ENCODE assay signal across 15 cellular contexts in genomic region chr22:42700355-42700754, GRCh38. TPM values are rescaled to one million over a fixed set of nuclear protein-coding genes. Genes with fewer than 3 reads are reported as not detected.
DNase-seq lines count a peak whose midpoint lies in the region; ATAC-seq and TF ChIP-seq lines count a peak whose summit lies in the region.
"Had no signal": no experiment of that assay in that cellular context is flagged by ENCODE, and none has a peak within 500 bp of the region (broad histone marks: within the 10 kb centered on the region; RNA-seq: fewer than 3 reads in every experiment).

No MANE protein-coding gene starts in this region.

- POLR2A ChIA-PET in A673 (lab: Charles Lee; ENCODE audit: low non-redundant PET) (no interaction called here), RWPE1 (lab: Yijun Ruan, JAX; ENCODE audit: low non-redundant PET) (no interaction called here)

- H3K9me3 ChIP-seq in A673 (ENCODE audit: low read depth, low read length, poor library complexity, severe bottlenecking) (no peaks in the 10 kb centered on the region), right cardiac atrium (ENCODE audit: control insufficient read depth, low read length) (no peaks in the 10 kb centered on the region), stomach (no peaks in the 10 kb centered on the region)

- CTCF ChIA-PET in A673 (lab: Charles Lee), result no interaction called here
- CTCF ChIA-PET in RWPE1 (lab: Yijun Ruan, JAX), result no interaction called here

- no TSS peak for BruUV-seq in A673 (replicated peaks; lab: Mats Ljungman, UMichigan)

- DNase-seq in A673 (ENCODE audit: low spot score), result no peak
- DNase-seq in RWPE1 (ENCODE audit: low spot score), result no peak
- DNase-seq in right cardiac atrium, result peak in 2 of 3 donors; percentile 30 to 55
- no peak for DNase-seq in stomach
- DNase-seq in SW 1271 (lab: John Stamatoyannopoulos, UW), result no peak
- no peak for DNase-seq in glomerular visceral epithelial cell (ENCODE audit: extremely low spot score)
- DNase-seq: ACHN; CD4-positive, alpha-beta memory T cell; DMS79 treated with DMSO at 0.1 percent for 48 hours; NCI-H146; NCI-H2227 treated with DMSO at 0.1 percent for 48 hours; NCI-H524 treated with DMSO at 0.1 percent for 48 hours had no signal

- H3K27ac ChIP-seq in A673 (ENCODE audit: low read depth, low read length, poor library complexity, severe bottlenecking) (peak overlapping the region; percentile 31), RWPE1 (peak overlapping the region; percentile 99), right cardiac atrium (ENCODE audit: low read length) (peak overlapping the region; percentile 90), stomach (peak overlapping the region in 4 of 5 donors; percentile 74 to 90 (median 80))

- no peak for TF ChIP-seq EP300 in stomach (IDR thresholded peaks at IDR 0.05)

- H3K36me3 ChIP-seq in A673 (ENCODE audit: insufficient read depth, low read length, poor library complexity, severe bottlenecking) (no peaks in the 10 kb centered on the region), stomach (peaks cover 0 to under 1% (median 0%) of the 10 kb centered on the region in 4 donors)

- TF ChIP-seq POLR2A in stomach (IDR thresholded peaks at IDR 0.05), result no peak

- WGBS in right cardiac atrium, result 73% methylated on average over 8 of the region's 8 CpGs
- 75 to 85% (median 81%) methylated on average over 7 to 8 of the region's 8 CpGs for WGBS in stomach, 5 donors

- no peaks in the 10 kb centered on the region for H3K27me3 ChIP-seq in A673 (replicated peaks; ENCODE audit: insufficient read depth, low read depth, low read length, poor library complexity)
- H3K27me3 ChIP-seq in right cardiac atrium (ENCODE audit: control insufficient read depth, insufficient read depth), result no peaks in the 10 kb centered on the region
- no peaks in the 10 kb centered on the region for H3K27me3 ChIP-seq in stomach

- H3K4me1 ChIP-seq in A673 (ENCODE audit: insufficient read depth, low read length, poor library complexity, severe bottlenecking), result peaks cover 23% of the 10 kb centered on the region
- peaks cover 28% of the 10 kb centered on the region for H3K4me1 ChIP-seq in right cardiac atrium (ENCODE audit: control insufficient read depth, insufficient read depth, low read length)
- peaks cover 26 to 70% (median 45%) of the 10 kb centered on the region in 4 donors for H3K4me1 ChIP-seq in stomach

- ATAC-seq in right cardiac atrium (no peak), GM21526 (IDR thresholded peaks at IDR 0.05; ENCODE audit: low FRiP score, unreplicated experiment) (no peak)
- ATAC-seq: K562 had no signal

- TF ChIP-seq CTCF in A673 (conservative IDR thresholded peaks at IDR 0.05; ENCODE audit: low read depth, low read length) (no peak), RWPE1 (conservative IDR thresholded peaks at IDR 0.05; ENCODE audit: low read depth) (no peak), stomach (IDR thresholded peaks at IDR 0.05) (no peak)

- no peak overlapping the region for H3K4me3 ChIP-seq in A673 (ENCODE audit: low read depth, low read length, poor library complexity, severe bottlenecking)
- no peak overlapping the region for H3K4me3 ChIP-seq in right cardiac atrium (ENCODE audit: low read length)
- no peak overlapping the region for H3K4me3 ChIP-seq in stomach
- H3K4me3 ChIP-seq: K562 had no signal

- intact Hi-C loops in A673 (cut with micrococcal nuclease; ENCODE audit: unreplicated experiment), result no loop called here
- intact Hi-C loops in right cardiac atrium (cut with DNase I), result no loop called here
- intact Hi-C loops in stomach (cut with DNase I; ENCODE audit: low total_unique reads), result no loop called here

RNA-seq across cellular contexts. Expression of gene A4GALT, which starts 20.3 kb away (rescaled TPM):
- total RNA-seq in A673 (2021) (21.9 and 23.7 TPM in 2 replicates), right cardiac atrium (100 to 1,000 TPM in 1 of 4 donors, 10 to 100 TPM in 3; 74.3 to 103 (median 86.8) TPM), stomach (10 to 100 TPM in 3 of 5 donors, 1 to 10 TPM in 2; 3.2 to 59.4 (median 13.3) TPM)
- polyA plus RNA-seq in right cardiac atrium (66.3 TPM), stomach (10 to 100 TPM; 20.9 to 28.9 (median 23.9) TPM)
- polyA plus RNA-seq: CD4-positive, alpha-beta memory T cell had no signal

RNA-seq across cellular contexts. Expression of gene CYB5R3, which starts 51.2 kb away (rescaled TPM):
- total RNA-seq in A673 (2021), result 172 and 176 TPM in 2 replicates
- 100 to 1,000 TPM; 343 to 487 (median 377) TPM for total RNA-seq in right cardiac atrium
- polyA plus RNA-seq in right cardiac atrium, result 322 TPM
- total RNA-seq in stomach, result 100 to 1,000 TPM in 2 of 5 donors, 10 to 100 TPM in 3; 33.6 to 156 (median 44.6) TPM
- polyA plus RNA-seq in stomach, result 100 to 1,000 TPM in 1 of 3 donors, 10 to 100 TPM in 2; 75.6 to 116 (median 88.5) TPM

RNA-seq across cellular contexts. Expression of gene ATP5MGL, which starts 60.0 kb away (rescaled TPM):
- total RNA-seq in A673 (2021) (1.2 and 1.9 TPM in 2 replicates), right cardiac atrium (1 to 10 TPM in 1 of 4 donors, under 1 TPM in 2, not detected in 1; 0.40 to 1.1 (median 0.47) TPM), stomach (under 1 TPM in 1 of 5 donors, not detected in 4; 0.73 TPM)
- polyA plus RNA-seq in right cardiac atrium (0.16 TPM), stomach (not detected)
- total RNA-seq: RPMI7951 had no signal

Comparison
In these comparisons a context has a peak if more than half of its experiments do, and no peak if none do; other contexts are left out.
1. DNase-seq: peak in right cardiac atrium (2 of 3); none in A673 (single experiment), RWPE1 (single experiment), stomach (single experiment), SW 1271 (0 of 2) and glomerular visceral epithelial cell (single experiment).
2. H3K27ac ChIP-seq: peak in every context shown above with its lines; median percentile 99 in RWPE1; 90 in right cardiac atrium; 80 in stomach; 31 in A673.